ENCODE assay signal across 8 cellular contexts in genomic region chr15:31344824-31345605, GRCh38. TPM values are rescaled to one million over a fixed set of nuclear protein-coding genes. Genes with fewer than 3 reads are reported as not detected.
A peak's percentile ranks its signal among the peaks of the same experiment; 100 is the strongest.
DNase-seq lines count a peak whose midpoint lies in the region; ATAC-seq, FAIRE-seq and TF ChIP-seq lines count a peak whose summit lies in the region.

No MANE protein-coding gene starts in this region.

- H3K9ac ChIP-seq in keratinocyte (ENCODE audit: control insufficient read depth, extremely low read depth, insufficient read depth, low read length) = peak overlapping the region; percentile 28

- peaks cover 14% of the 10 kb centered on the region for H3K9me1 ChIP-seq in keratinocyte (ENCODE audit: control insufficient read depth, extremely low read depth, insufficient read depth, low read length)

- H3K4me3 Mint-ChIP-seq in T-helper 17 cell = peak overlapping the region; percentile 93

- no peaks in the 10 kb centered on the region for H3K9me3 ChIP-seq in T-helper 17 cell (ENCODE audit: control insufficient read depth, low read length, poor library complexity, severe bottlenecking)
- no peaks in the 10 kb centered on the region for H3K9me3 ChIP-seq in keratinocyte (ENCODE audit: control insufficient read depth, low read depth, low read length)

- H3K36me3 ChIP-seq in keratinocyte (ENCODE audit: control insufficient read depth in 2 of 2, extremely low read depth in 1 of 2, insufficient read depth in 2 of 2, low read length in 2 of 2) = peaks cover 5 to 9% of the 10 kb centered on the region in 2 experiments
- no peaks in the 10 kb centered on the region for H3K36me3 ChIP-seq in urinary bladder (ENCODE audit: insufficient read depth)

- H3K27ac Mint-ChIP-seq in T-helper 17 cell = peak overlapping the region; percentile 99

- H4K20me1 ChIP-seq in keratinocyte (ENCODE audit: control insufficient read depth, extremely low read depth, insufficient read depth, low read length) = peaks cover 29% of the 10 kb centered on the region

- no peaks in the 10 kb centered on the region for H3K27me3 ChIP-seq in keratinocyte (ENCODE audit: control insufficient read depth, extremely low read depth, insufficient read depth, low read length)

- no peak overlapping the region for H2AFZ ChIP-seq in keratinocyte (ENCODE audit: control insufficient read depth, low read length)

- H3K27me3 Mint-ChIP-seq in T-helper 17 cell = no peaks in the 10 kb centered on the region

- H3K4me1 Mint-ChIP-seq in T-helper 17 cell = peaks cover 79% of the 10 kb centered on the region

- DNase-seq in DMS 273 (lab: John Stamatoyannopoulos, UW; ENCODE audit: unreplicated experiment) (peak; percentile 82), T-helper 17 cell (no peak), keratinocyte (ENCODE audit: low read depth, low spot score) (no peak), urothelium cell line (ENCODE audit: low spot score) (no peak), inferior parietal cortex (ENCODE audit: extremely low spot score) (no peak), GM19240 (ENCODE audit: insufficient read length, low spot score) (no peak)

- dilution Hi-C loops in keratinocyte (cut with MboI; ENCODE audit: extremely low pct_ligation_motif_present, low sequenced_read_pairs) = no loop called here

- FAIRE-seq in keratinocyte (lab: Jason Lieb, UNC) = no peak
- no peak for FAIRE-seq in urothelium cell line (lab: Jason Lieb, UNC)

- peaks cover 99% of the 10 kb centered on the region for H3K79me2 ChIP-seq in keratinocyte (ENCODE audit: control insufficient read depth, insufficient read depth, low read length)

- no peak for TF ChIP-seq CTCF in keratinocyte (optimal IDR thresholded peaks at IDR 0.05 in 1 of 3, IDR thresholded peaks at IDR 0.05 in 1 of 3, conservative IDR thresholded peaks at IDR 0.05 in 1 of 3; ENCODE audit: extremely low read depth in 1 of 3, insufficient read depth in 2 of 3, low read length in 3 of 3)

- H3K36me3 Mint-ChIP-seq in T-helper 17 cell (ENCODE audit: low read depth) = no peaks in the 10 kb centered on the region

- H3K27ac ChIP-seq in keratinocyte (ENCODE audit: control insufficient read depth, insufficient read depth, low read length) = no peak overlapping the region
- no peak overlapping the region for H3K27ac ChIP-seq in urinary bladder (ENCODE audit: low read depth)

- H3K4me2 ChIP-seq in keratinocyte (ENCODE audit: control insufficient read depth, extremely low read depth, insufficient read depth, low read depth, low read length) = no peak overlapping the region

- H3K4me3 ChIP-seq in keratinocyte (ENCODE audit: control insufficient read depth in 2 of 3, extremely low read depth in 1 of 3, insufficient read depth in 2 of 3, low read depth in 1 of 3, low read length in 3 of 3) = no peak overlapping the region
- H3K4me3 ChIP-seq in urinary bladder (ENCODE audit: low read depth, low read length) = peak overlapping the region; percentile 3

- H3K4me1 ChIP-seq in keratinocyte (ENCODE audit: control insufficient read depth, extremely low read depth, insufficient read depth, low read length) = peaks cover 23% of the 10 kb centered on the region
- H3K4me1 ChIP-seq in urinary bladder (ENCODE audit: insufficient read depth) = no peaks in the 10 kb centered on the region

- WGBS in urinary bladder = 68% methylated on average over 16 of the region's 16 CpGs

- peak; percentile 32 for ATAC-seq in GM21528 (IDR thresholded peaks at IDR 0.05; ENCODE audit: low FRiP score, unreplicated experiment)
- ATAC-seq in T-helper 17 cell = no peak

RNA-seq across cellular contexts. Expression of gene KLF13, which starts 18.4 kb away (rescaled TPM):
- total RNA-seq in T-helper 17 cell (100 to 1,000 TPM; 184 to 226 TPM), urinary bladder (24.3 TPM)
- polyA plus RNA-seq in keratinocyte (42.4 to 66.7 TPM (median 59.8 TPM) in 3 replicates), urinary bladder (65.0 TPM)
- 25.8 TPM for polyA plus RNA-seq in keratinocyte (2011; ENCODE audit: low read depth)
- 44.4 and 68.0 TPM in 2 replicates for polyA plus RNA-seq in keratinocyte (2011; cell fraction: cytosol; rRNA removed)
- 107 and 118 TPM in 2 replicates for polyA plus RNA-seq in keratinocyte (2011; cell fraction: nucleus; rRNA removed)
- polyA plus RNA-seq in keratinocyte (2012; ENCODE audit: low replicate concordance) = 58.5 and 59.0 TPM in 2 replicates
- 52.2 to 63.3 TPM (median 62.0 TPM) in 3 replicates for polyA minus RNA-seq in keratinocyte
- 49.5 TPM for polyA minus RNA-seq in keratinocyte (2011; cell fraction: cytosol; rRNA and poly(A)+ RNA removed)
- 45.8 and 58.6 TPM in 2 replicates for polyA minus RNA-seq in keratinocyte (2011; cell fraction: nucleus; rRNA and poly(A)+ RNA removed)
